ENCODE assay signal across 11 cellular contexts in genomic region chr5:82387041-82387818, GRCh38.
DNase-seq lines count a peak whose midpoint lies in the region; ATAC-seq and TF ChIP-seq lines count a peak whose summit lies in the region.
"Had no signal": no experiment of that assay in that cellular context is flagged by ENCODE, and none has a peak within 500 bp of the region (broad histone marks: within the 10 kb centered on the region; RNA-seq: fewer than 3 reads in every experiment).

No MANE protein-coding gene starts in this region.

- H3K23ac ChIP-seq in trophoblast cell (ENCODE audit: low read length): no peak overlapping the region

- intact Hi-C loops in breast epithelium (cut with DNase I; ENCODE audit: low total_unique reads): no loop called here

- H4K12ac ChIP-seq in trophoblast cell (ENCODE audit: low read depth, low read length): no peak overlapping the region

- H3K4me3 ChIP-seq in breast epithelium (no peak overlapping the region), trophoblast cell (ENCODE audit: low read depth, low read length) (no peak overlapping the region)
- H3K4me3 ChIP-seq: upper lobe of right lung had no signal

- DNase-seq in DMS79 treated with DMSO at 0.1 percent for 48 hours (lab: John Stamatoyannopoulos, UW) (peak; percentile 46), NCI-H2081 (lab: John Stamatoyannopoulos, UW) (peak; percentile 29 to 84), breast epithelium (ENCODE audit: low spot score in 2 of 2) (no peak), mucosa of gallbladder (ENCODE audit: low spot score) (peak; percentile 18), trophoblast cell (no peak), midbrain (lab: John Stamatoyannopoulos, UW) (no peak), SIG-M5 (lab: John Stamatoyannopoulos, UW) (no peak)
- DNase-seq: activated CD4-positive, alpha-beta T cell treated with anti-CD3 and anti-CD28 coated beads for 1 hour; upper lobe of right lung had no signal

- no peaks in the 10 kb centered on the region for H3K36me3 ChIP-seq in breast epithelium
- no peaks in the 10 kb centered on the region for H3K36me3 ChIP-seq in trophoblast cell (ENCODE audit: control insufficient read depth in 1 of 2, insufficient read depth in 2 of 2, low read length in 2 of 2)
- H3K36me3 ChIP-seq: upper lobe of right lung had no signal

- H2BK120ac ChIP-seq in trophoblast cell (ENCODE audit: insufficient read depth, low read length, poor library complexity): no peak overlapping the region

- H2BK12ac ChIP-seq in trophoblast cell (ENCODE audit: low read length): no peak overlapping the region

- no peak for ATAC-seq in HG03521 (IDR thresholded peaks at IDR 0.05; ENCODE audit: unreplicated experiment)
- ATAC-seq: activated naive CD4-positive, alpha-beta T cell treated with anti-CD3 and anti-CD28 coated beads, Interleukin-2, amount 50 U/mL, for 72 hours; upper lobe of right lung had no signal

- TF ChIP-seq CTCF in breast epithelium (IDR thresholded peaks at IDR 0.05): no peak

- no peak overlapping the region for H2AK5ac ChIP-seq in trophoblast cell (ENCODE audit: low read length)

- no peak overlapping the region for H3K4ac ChIP-seq in trophoblast cell (ENCODE audit: low read depth, low read length)

- no peak for TF ChIP-seq POLR2A in breast epithelium (IDR thresholded peaks at IDR 0.05)

- no peak overlapping the region for H2BK5ac ChIP-seq in trophoblast cell (ENCODE audit: low read depth, low read length, poor library complexity)

- H3K14ac ChIP-seq in trophoblast cell (ENCODE audit: low read length): no peak overlapping the region

- no CpG with 5 or more reads among the region's 6 CpGs for WGBS in trophoblast cell (ENCODE audit: extremely low coverage, insufficient coverage, insufficient read length)

- no peak overlapping the region for H3K4me2 ChIP-seq in trophoblast cell (ENCODE audit: low read length)

- H4K8ac ChIP-seq in trophoblast cell (ENCODE audit: low read depth, low read length): no peak overlapping the region

- no peaks in the 10 kb centered on the region for H3K4me1 ChIP-seq in breast epithelium
- H3K4me1 ChIP-seq in trophoblast cell (ENCODE audit: control insufficient read depth in 1 of 2, insufficient read depth in 2 of 2, low read length in 2 of 2): no peaks in the 10 kb centered on the region
- H3K4me1 ChIP-seq: upper lobe of right lung had no signal

- H3K9ac ChIP-seq in trophoblast cell (ENCODE audit: low read length): no peak overlapping the region

- H2AFZ ChIP-seq in trophoblast cell (ENCODE audit: insufficient read depth, low read length, poor library complexity): no peak overlapping the region

- H3K79me2 ChIP-seq in trophoblast cell (ENCODE audit: control insufficient read depth, insufficient read depth, low read length, poor library complexity): no peaks in the 10 kb centered on the region

- H4K91ac ChIP-seq in trophoblast cell (ENCODE audit: low read depth, low read length): no peak overlapping the region

- H3K27ac ChIP-seq in breast epithelium (peak overlapping the region; percentile 35 to 65), trophoblast cell (ENCODE audit: low read depth, low read length) (no peak overlapping the region)
- H3K27ac ChIP-seq: upper lobe of right lung had no signal

- H3K18ac ChIP-seq in trophoblast cell (ENCODE audit: low read length): no peak overlapping the region

- H3K9me3 ChIP-seq in breast epithelium: no peaks in the 10 kb centered on the region
- H3K9me3 ChIP-seq in trophoblast cell (ENCODE audit: insufficient read depth, low read depth, low read length): no peaks in the 10 kb centered on the region
- H3K9me3 ChIP-seq: upper lobe of right lung had no signal

- H3K27me3 ChIP-seq in breast epithelium (no peaks in the 10 kb centered on the region), trophoblast cell (ENCODE audit: insufficient read depth, low read length) (no peaks in the 10 kb centered on the region)
- H3K27me3 ChIP-seq: upper lobe of right lung had no signal

- H3K79me1 ChIP-seq in trophoblast cell (ENCODE audit: low read length): no peaks in the 10 kb centered on the region

Comparison
In these comparisons a context has a peak if more than half of its experiments do, and no peak if none do; other contexts are left out.
1. DNase-seq: peak in DMS79 treated with DMSO at 0.1 percent for 48 hours (single experiment), NCI-H2081 (2 of 2) and mucosa of gallbladder (single experiment); none in breast epithelium (0 of 2), trophoblast cell (0 of 2), midbrain (single experiment) and SIG-M5 (single experiment).